Comparison of ENCODE assay signal across 9 cellular contexts in genomic region chr14:90677484-90678045, GRCh38.
A peak's percentile ranks its signal among the peaks of the same experiment; 100 is the strongest.
DNase-seq lines count a peak whose midpoint lies in the region; ATAC-seq lines count a peak whose summit lies in the region.
"Had no signal": no experiment of that assay in that cellular context is flagged by ENCODE, and none has a peak within 500 bp of the region (broad histone marks: within the 10 kb centered on the region; RNA-seq: fewer than 3 reads in every experiment).

No MANE protein-coding gene starts in this region.

- no peaks in the 10 kb centered on the region for H3K27me3 Mint-ChIP-seq in activated naive CD4-positive, alpha-beta T cell treated with anti-CD3 and anti-CD28 coated beads, Interleukin-2, amount 50 U/mL, for 24 hours
- H3K27me3 Mint-ChIP-seq in activated T-cell treated with anti-CD3 and anti-CD28 coated beads, Interleukin-2, amount 50 U/mL, for 24 hours, result no peaks in the 10 kb centered on the region

- H3K4me1 Mint-ChIP-seq in activated naive CD4-positive, alpha-beta T cell treated with anti-CD3 and anti-CD28 coated beads, Interleukin-2, amount 50 U/mL, for 24 hours, result peaks cover 39% of the 10 kb centered on the region
- peaks cover 39% of the 10 kb centered on the region for H3K4me1 Mint-ChIP-seq in activated T-cell treated with anti-CD3 and anti-CD28 coated beads, Interleukin-2, amount 50 U/mL, for 24 hours (ENCODE audit: low read depth)

- H3K9me3 Mint-ChIP-seq in activated naive CD4-positive, alpha-beta T cell treated with anti-CD3 and anti-CD28 coated beads, Interleukin-2, amount 50 U/mL, for 24 hours, result no peaks in the 10 kb centered on the region
- H3K9me3 Mint-ChIP-seq in activated T-cell treated with anti-CD3 and anti-CD28 coated beads, Interleukin-2, amount 50 U/mL, for 24 hours, result no peaks in the 10 kb centered on the region

- peak overlapping the region; percentile 89 for H3K27ac ChIP-seq in stomach smooth muscle (ENCODE audit: low read length)

- no peak for DNase-seq in activated naive CD4-positive, alpha-beta T cell treated with Interleukin-2 at 50 U/mL for 16 hours
- DNase-seq in activated T-cell treated with anti-CD3 and anti-CD28 coated beads, Interleukin-2, amount 50 U/mL, for 24 hours, result peak; percentile 40
- peak; percentile 20 for DNase-seq in fibroblast of the conjunctiva (ENCODE audit: low read depth)
- no peak for DNase-seq in mesenteric fat pad (ENCODE audit: low spot score)
- DNase-seq in T-helper 9 cell, result no peak
- DNase-seq: mesendoderm had no signal

- peaks cover 1% of the 10 kb centered on the region for H3K36me3 Mint-ChIP-seq in activated naive CD4-positive, alpha-beta T cell treated with anti-CD3 and anti-CD28 coated beads, Interleukin-2, amount 50 U/mL, for 24 hours
- H3K36me3 Mint-ChIP-seq in activated T-cell treated with anti-CD3 and anti-CD28 coated beads, Interleukin-2, amount 50 U/mL, for 24 hours (ENCODE audit: low read depth), result no peaks in the 10 kb centered on the region

- peaks cover 0 to 3% of the 10 kb centered on the region in 2 donors for H3K36me3 ChIP-seq in stomach smooth muscle (ENCODE audit: control insufficient read depth in 2 of 2, insufficient read depth in 2 of 2, low read length in 2 of 2)

- H3K27ac Mint-ChIP-seq in activated naive CD4-positive, alpha-beta T cell treated with anti-CD3 and anti-CD28 coated beads, Interleukin-2, amount 50 U/mL, for 24 hours, result peak overlapping the region; percentile 98
- peak overlapping the region; percentile 93 for H3K27ac Mint-ChIP-seq in activated T-cell treated with anti-CD3 and anti-CD28 coated beads, Interleukin-2, amount 50 U/mL, for 24 hours

- H3K9me3 ChIP-seq in stomach smooth muscle (ENCODE audit: control insufficient read depth in 2 of 2, low read length in 2 of 2), result no peaks in the 10 kb centered on the region

- peaks cover 17% of the 10 kb centered on the region for H3K4me1 ChIP-seq in stomach smooth muscle (ENCODE audit: control insufficient read depth, insufficient read depth, low read length)

- no peaks in the 10 kb centered on the region for H3K27me3 ChIP-seq in stomach smooth muscle (ENCODE audit: control insufficient read depth in 1 of 2, insufficient read depth in 2 of 2, low read length in 2 of 2)

- no peak for ATAC-seq in HG02642 (IDR thresholded peaks at IDR 0.05; ENCODE audit: poor library complexity, unreplicated experiment)

- H3K4me3 ChIP-seq in stomach smooth muscle (ENCODE audit: low read length in 2 of 2), result no peak overlapping the region

- H3K4me3 Mint-ChIP-seq in activated naive CD4-positive, alpha-beta T cell treated with anti-CD3 and anti-CD28 coated beads, Interleukin-2, amount 50 U/mL, for 24 hours, result peak overlapping the region; percentile 83
- peak overlapping the region; percentile 47 for H3K4me3 Mint-ChIP-seq in activated T-cell treated with anti-CD3 and anti-CD28 coated beads, Interleukin-2, amount 50 U/mL, for 24 hours

- peak overlapping the region in 1 of 2 donors; percentile 47 for H3K9ac ChIP-seq in stomach smooth muscle (ENCODE audit: low read length in 2 of 2)

Comparison
In these comparisons a context has a peak if more than half of its experiments do, and no peak if none do; other contexts are left out.
1. DNase-seq: peak in activated T-cell treated with anti-CD3 and anti-CD28 coated beads, Interleukin-2, amount 50 U/mL, for 24 hours (single experiment) and fibroblast of the conjunctiva (single experiment); none in activated naive CD4-positive, alpha-beta T cell treated with Interleukin-2 at 50 U/mL for 16 hours (single experiment), mesenteric fat pad (single experiment) and T-helper 9 cell (single experiment).